Comparison of ENCODE assay signal across 1 cellular context in genomic region chr6:13465734-13466133, GRCh38.
TF ChIP-seq lines count a peak whose summit lies in the region.

No MANE protein-coding gene starts in this region.

TF ChIP-seq in GM12878, 131 proteins besides CTCF, POLR2A, EP300 and RAD21:
- TF ChIP-seq EED (IDR thresholded peaks at IDR 0.05; ENCODE audit: low read depth) (peak; percentile 50; the same call in 1 of the 2 replicates), BCLAF1 (IDR thresholded peaks at IDR 0.05) (no peak), RBBP5 (conservative IDR thresholded peaks at IDR 0.05) (no peak)
